8 cellular contexts compared by ENCODE assay signal in the genomic region with DNA sequence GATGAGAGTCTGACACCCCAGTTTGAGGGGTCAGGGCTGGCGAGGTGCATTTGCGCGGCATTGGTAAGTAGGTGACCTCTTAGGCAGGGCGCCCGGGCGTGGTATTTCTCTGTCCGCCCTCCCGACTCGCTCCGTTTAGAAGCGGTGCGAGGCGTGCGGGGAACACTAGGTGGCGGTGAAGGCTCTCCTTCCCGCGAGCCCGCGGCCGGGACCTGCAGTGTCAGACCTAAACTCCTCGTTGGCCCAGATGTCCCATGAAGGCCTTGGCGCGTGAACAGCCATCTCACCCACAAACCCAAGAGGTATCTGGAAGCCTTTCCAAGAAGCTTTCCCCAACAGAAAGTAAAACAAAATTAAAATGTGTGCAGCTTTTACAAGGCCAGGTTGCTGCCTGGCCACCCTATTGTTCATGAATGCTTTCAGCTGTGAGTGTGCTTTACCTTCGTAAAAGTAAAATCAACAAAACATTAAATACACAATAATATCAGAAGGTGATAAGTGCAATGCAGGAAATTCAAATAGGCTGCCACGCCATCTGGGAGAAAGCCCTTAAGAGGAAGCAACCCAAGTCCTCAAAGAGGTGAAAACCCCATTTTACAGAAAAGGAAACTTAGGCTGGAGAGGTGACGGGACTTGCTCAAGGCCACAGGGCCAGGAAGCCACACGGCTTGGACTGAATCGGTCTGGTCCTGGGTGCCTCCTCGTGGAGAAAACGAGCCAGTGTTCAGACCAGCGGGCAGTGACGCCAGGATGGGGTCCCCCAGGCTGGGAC.
DNase-seq lines count a peak whose midpoint lies in the region; ATAC-seq and TF ChIP-seq lines count a peak whose summit lies in the region.

No MANE protein-coding gene starts in this region.

- DNase-seq in CD1c-positive myeloid dendritic cell (ENCODE audit: extremely low spot score) (peak; percentile 70), NOMO-1 treated with dmso at 0.1 percent for 144 hours (lab: John Stamatoyannopoulos, UW; ENCODE audit: unreplicated experiment) (peak; percentile 42), endodermal cell (peak; percentile 96)
- DNase-seq in activated CD8-positive, alpha-beta memory T cell treated with anti-CD3 and anti-CD28 coated beads, Interleukin-2, amount 50 U/mL, for 1 hour (ENCODE audit: extremely low read depth) = peak; percentile 7
- peak; percentile 65 for DNase-seq in stimulated activated CD8-positive, alpha-beta memory T cell treated with anti-CD3 and anti-CD28 coated beads, Interleukin-4, amount 100 ng/mL, for 24 hours (ENCODE audit: low read depth)

- H3K9ac ChIP-seq in endodermal cell (ENCODE audit: extremely low read depth, low read length, poor library complexity, severe bottlenecking) = no peak overlapping the region
- peak overlapping the region; percentile 56 for H3K9ac ChIP-seq in mucosa of stomach (ENCODE audit: low read length)

- H3K27me3 Mint-ChIP-seq in endodermal cell (ENCODE audit: insufficient read depth) = peaks cover 38% of the 10 kb centered on the region

- no peak overlapping the region for H3K4me3 Mint-ChIP-seq in endodermal cell

- no peak overlapping the region for H3K27ac Mint-ChIP-seq in endodermal cell

- H3K27me3 ChIP-seq in endodermal cell (ENCODE audit: control insufficient read depth, insufficient read depth, low read length, poor library complexity, severe bottlenecking) (peaks cover 23% of the 10 kb centered on the region), mucosa of stomach (ENCODE audit: control insufficient read depth, insufficient read depth, low read length) (peaks cover 8% of the 10 kb centered on the region)

- H3K4me1 Mint-ChIP-seq in endodermal cell = peaks cover 12% of the 10 kb centered on the region

- no peaks in the 10 kb centered on the region for H3K36me3 Mint-ChIP-seq in endodermal cell (ENCODE audit: low read depth)

- TF ChIP-seq CTCF in endodermal cell (conservative IDR thresholded peaks at IDR 0.05) = peak; percentile 93

- H3K27ac ChIP-seq in endodermal cell (ENCODE audit: low read depth, low read length) = no peak overlapping the region

- ATAC-seq in GM19395 (IDR thresholded peaks at IDR 0.05; ENCODE audit: unreplicated experiment) (peak; percentile 90), HG03521 (IDR thresholded peaks at IDR 0.05; ENCODE audit: unreplicated experiment) (peak; percentile 86)

- H3K9me3 ChIP-seq in endodermal cell (ENCODE audit: control insufficient read depth, low read length) (no peaks in the 10 kb centered on the region), mucosa of stomach (ENCODE audit: control insufficient read depth, low read length) (no peaks in the 10 kb centered on the region)

- no peaks in the 10 kb centered on the region for H3K36me3 ChIP-seq in endodermal cell (ENCODE audit: control insufficient read depth, insufficient read depth, low read length)
- no peaks in the 10 kb centered on the region for H3K36me3 ChIP-seq in mucosa of stomach (ENCODE audit: control insufficient read depth, insufficient read depth, low read length)

- no peaks in the 10 kb centered on the region for H3K9me3 Mint-ChIP-seq in endodermal cell

- WGBS in endodermal cell (ENCODE audit: insufficient coverage in 1 of 2, insufficient read length in 1 of 2), 2 experiments = 32 to 72% methylated on average over 11 to 32 of the region's 32 CpGs

- H3K4me3 ChIP-seq in endodermal cell (ENCODE audit: low read length) = no peak overlapping the region
- H3K4me3 ChIP-seq in mucosa of stomach (ENCODE audit: low read length) = peak overlapping the region; percentile 12

- H3K4me1 ChIP-seq in endodermal cell (ENCODE audit: control insufficient read depth, insufficient read depth, low read length) (peaks cover 10% of the 10 kb centered on the region), mucosa of stomach (ENCODE audit: control insufficient read depth, insufficient read depth, low read length) (peaks cover 61% of the 10 kb centered on the region)

Comparison
In these comparisons a context has a peak if more than half of its experiments do, and no peak if none do; other contexts are left out.
1. DNase-seq: peak in every context shown above with its lines; median percentile 96 in endodermal cell; 70 in CD1c-positive myeloid dendritic cell; 65 in stimulated activated CD8-positive, alpha-beta memory T cell treated with anti-CD3 and anti-CD28 coated beads, Interleukin-4, amount 100 ng/mL, for 24 hours; 42 in NOMO-1 treated with dmso at 0.1 percent for 144 hours; 7 in activated CD8-positive, alpha-beta memory T cell treated with anti-CD3 and anti-CD28 coated beads, Interleukin-2, amount 50 U/mL, for 1 hour.